9 cellular contexts compared by ENCODE assay signal in the genomic region with DNA sequence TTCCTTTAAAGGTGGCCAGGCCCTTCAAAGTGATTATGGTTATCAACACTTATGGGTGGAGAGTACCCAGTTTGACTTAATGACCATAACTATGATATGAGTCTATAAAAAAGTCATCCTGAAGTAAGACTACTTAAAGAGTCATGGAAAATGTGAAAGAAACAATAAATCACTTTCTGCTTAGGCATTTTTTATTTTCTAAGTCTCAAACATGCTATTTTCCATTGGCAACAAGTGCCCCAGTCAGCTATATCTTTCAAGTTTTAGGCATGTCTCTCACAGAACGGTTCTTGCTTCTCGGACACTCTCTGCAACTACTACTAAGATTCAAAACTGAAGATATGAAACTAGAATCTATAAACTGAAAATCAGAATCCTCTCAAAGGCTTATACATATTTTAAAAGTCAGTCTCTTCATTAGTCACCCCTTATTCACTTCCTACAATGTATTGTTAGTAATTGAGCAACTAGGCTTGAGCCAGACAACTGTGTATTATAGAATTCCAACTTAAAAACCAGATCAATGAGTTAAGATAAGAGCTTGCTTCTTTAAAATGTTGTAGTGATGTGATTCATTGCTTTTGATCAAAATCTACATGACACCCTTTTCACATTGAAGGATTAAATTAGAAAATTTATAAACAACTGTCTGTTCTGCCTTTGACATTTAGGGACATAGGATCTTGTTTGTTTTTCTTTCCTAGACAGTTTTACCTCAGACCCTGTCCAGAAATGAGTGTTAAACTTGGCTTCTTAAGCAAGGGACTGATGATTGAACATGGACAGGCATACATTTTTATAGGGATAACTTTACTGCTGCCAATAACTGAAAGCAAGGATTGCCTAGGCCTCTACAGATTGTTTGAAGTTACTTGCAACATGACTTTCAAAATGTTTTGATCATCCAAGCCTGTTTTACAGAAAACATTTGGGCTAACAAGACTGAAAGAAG. TPM values are rescaled to one million over a fixed set of nuclear protein-coding genes. Genes with fewer than 3 reads are reported as not detected.
DNase-seq lines count a peak whose midpoint lies in the region; ATAC-seq, FAIRE-seq and TF ChIP-seq lines count a peak whose summit lies in the region.
"Had no signal": no experiment of that assay in that cellular context is flagged by ENCODE, and none has a peak within 500 bp of the region (broad histone marks: within the 10 kb centered on the region; RNA-seq: fewer than 3 reads in every experiment).

No MANE protein-coding gene starts in this region.

- H3K4me3 Mint-ChIP-seq in MCF 10A (ENCODE audit: unreplicated experiment), result peak overlapping the region; percentile 22

- WGBS in heart left ventricle, 4 donors, result 73 to 78% (median 78%) methylated on average over 2 of the region's 2 CpGs

- no peaks in the 10 kb centered on the region for H3K27me3 ChIP-seq in rectal smooth muscle tissue (ENCODE audit: control insufficient read depth, insufficient read depth, low read length)
- no peaks in the 10 kb centered on the region for H3K27me3 ChIP-seq in heart left ventricle

- FAIRE-seq in urothelium cell line (lab: Jason Lieb, UNC), result no peak

- H3K9me3 ChIP-seq in heart left ventricle, result no peaks in the 10 kb centered on the region

- ATAC-seq in GM18858 (IDR thresholded peaks at IDR 0.05; ENCODE audit: unreplicated experiment), result peak; percentile 26
- ATAC-seq in HG03064 (IDR thresholded peaks at IDR 0.05; ENCODE audit: low read depth, unreplicated experiment), result peak; percentile 19
- no peak for ATAC-seq in omental fat pad (ENCODE audit: low FRiP score)
- no peak for ATAC-seq in heart left ventricle

- DNase-seq in MCF 10A (ENCODE audit: unreplicated experiment), result peak; percentile 47
- no peak for DNase-seq in omental fat pad (ENCODE audit: low spot score)
- no peak for DNase-seq in urothelium cell line (ENCODE audit: low spot score)
- no peak for DNase-seq in hypothalamus (lab: John Stamatoyannopoulos, UW)
- no peak for DNase-seq in heart left ventricle
- DNase-seq: WERI-Rb-1 had no signal

- peak overlapping the region; percentile 88 for H3K4me3 ChIP-seq in rectal smooth muscle tissue (ENCODE audit: low read length)
- H3K4me3 ChIP-seq in heart left ventricle, result peak overlapping the region in 4 of 12 donors; percentile 78 to 94 (median 92)

- POLR2A ChIA-PET in MCF 10A (lab: Yijun Ruan, JAX), result interaction anchor here (1.0 kb wide), 1 partner anchor 60 kb away, joined by 3 read pairs; no protein-coding TSS in a partner anchor

- H3K36me3 Mint-ChIP-seq in MCF 10A (ENCODE audit: insufficient read depth, unreplicated experiment), result peaks cover 4% of the 10 kb centered on the region

- TF ChIP-seq POLR2A in heart left ventricle (IDR thresholded peaks at IDR 0.05), result no peak

- H3K27me3 Mint-ChIP-seq in MCF 10A (ENCODE audit: insufficient read depth, unreplicated experiment), result no peaks in the 10 kb centered on the region

- H3K36me3 ChIP-seq in rectal smooth muscle tissue (ENCODE audit: control insufficient read depth, insufficient read depth, low read length) (no peaks in the 10 kb centered on the region), heart left ventricle (peaks cover 0 to 44% (median 35%) of the 10 kb centered on the region in 9 donors)

- H3K4me1 ChIP-seq in rectal smooth muscle tissue (ENCODE audit: control insufficient read depth, insufficient read depth, low read length), result peaks cover 16% of the 10 kb centered on the region
- H3K4me1 ChIP-seq in heart left ventricle, result peaks cover 0 to 52% (median 15%) of the 10 kb centered on the region in 12 donors

- TF ChIP-seq CTCF in MCF 10A (IDR thresholded peaks at IDR 0.05; ENCODE audit: unreplicated experiment) (no peak), omental fat pad (IDR thresholded peaks at IDR 0.05) (no peak), heart left ventricle (IDR thresholded peaks at IDR 0.05) (no peak)

- H3K9me3 Mint-ChIP-seq in MCF 10A (ENCODE audit: unreplicated experiment), result no peaks in the 10 kb centered on the region

- peaks cover 29% of the 10 kb centered on the region for H3K4me1 Mint-ChIP-seq in MCF 10A (ENCODE audit: insufficient read depth, unreplicated experiment)

- H3K9ac ChIP-seq in rectal smooth muscle tissue (ENCODE audit: low read length), result no peak overlapping the region

- intact Hi-C loops in MCF 10A (cut with micrococcal nuclease) (loop anchor here (5.0 to 10.0 kb wide), 3 partner anchors 57 to 495 kb away; no protein-coding TSS in a partner anchor), heart left ventricle (cut with DNase I) (loop anchor here in 8 of 10 donors (5.0 to 10.0 kb wide), 8 partner anchors 33 to 1115 kb away; partner anchors contain the start of gene PRDM8 (in 1 of the 8))

- CTCF ChIA-PET in MCF 10A (lab: Yijun Ruan, JAX), result interaction anchor here (1.2 kb wide), 1 partner anchor 1028 kb away, joined by 3 read pairs; no protein-coding TSS in a partner anchor

- H3K27ac Mint-ChIP-seq in MCF 10A (ENCODE audit: low read depth, unreplicated experiment), result peak overlapping the region; percentile 44

- BruUV-seq in MCF 10A (replicated peaks; lab: Mats Ljungman, UMichigan), result TSS peak; percentile 44

- peak overlapping the region; percentile 57 for H3K27ac ChIP-seq in rectal smooth muscle tissue (ENCODE audit: low read depth, low read length)
- peak overlapping the region in 4 of 12 donors; percentile 25 to 99 (median 62) for H3K27ac ChIP-seq in heart left ventricle
- H3K27ac ChIP-seq: WERI-Rb-1 had no signal

RNA-seq across cellular contexts. Expression of gene ANTXR2, which starts 2.9 kb away (rescaled TPM):
- total RNA-seq in MCF 10A (2022) (31.0 and 45.1 TPM in 2 replicates), omental fat pad (100 to 1,000 TPM in 3 of 4 donors, 10 to 100 TPM in 1; 86.7 to 208 (median 139) TPM), heart left ventricle (10 to 100 TPM; 33.3 to 76.7 (median 48.7) TPM)
- 10 to 100 TPM in 1 of 2 donors, 1 to 10 TPM in 1; 7.0 to 18.0 TPM for polyA plus RNA-seq in heart left ventricle

Comparison
In these comparisons a context has a peak if more than half of its experiments do, and no peak if none do; other contexts are left out.
1. ATAC-seq: peak in GM18858 (single experiment) and HG03064 (single experiment); none in omental fat pad (single experiment) and heart left ventricle (0 of 4).